1 cellular context compared by ENCODE assay signal in genomic region chr20:6026051-6026450, GRCh38.
TF ChIP-seq lines count a peak whose summit lies in the region.

No MANE protein-coding gene starts in this region.

TF ChIP-seq in GM12878, 131 proteins besides CTCF, POLR2A, EP300 and RAD21:
- TF ChIP-seq MEF2A (IDR thresholded peaks at IDR 0.05; ENCODE audit: insufficient read depth, low read depth, low read length), result no peak
- no peak for TF ChIP-seq LARP7 (IDR thresholded peaks at IDR 0.05)
- TF ChIP-seq RAD51 (IDR thresholded peaks at IDR 0.05), result no peak
- no peak for TF ChIP-seq EED (IDR thresholded peaks at IDR 0.05; ENCODE audit: low read depth)
- TF ChIP-seq SREBF2 (IDR thresholded peaks at IDR 0.05; ENCODE audit: low read length), result no peak
- no peak for TF ChIP-seq RCOR1 (conservative IDR thresholded peaks at IDR 0.05; ENCODE audit: low read depth, low read length)
- TF ChIP-seq, protein P1, sequence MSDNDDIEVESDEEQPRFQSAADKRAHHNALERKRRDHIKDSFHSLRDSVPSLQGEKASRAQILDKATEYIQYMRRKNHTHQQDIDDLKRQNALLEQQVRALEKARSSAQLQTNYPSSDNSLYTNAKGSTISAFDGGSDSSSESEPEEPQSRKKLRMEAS (IDR thresholded peaks at IDR 0.05; ENCODE audit: low read depth, low read length), result no peak
- TF ChIP-seq SREBF1 (IDR thresholded peaks at IDR 0.05; ENCODE audit: low read length), result no peak
- TF ChIP-seq, protein P2, sequence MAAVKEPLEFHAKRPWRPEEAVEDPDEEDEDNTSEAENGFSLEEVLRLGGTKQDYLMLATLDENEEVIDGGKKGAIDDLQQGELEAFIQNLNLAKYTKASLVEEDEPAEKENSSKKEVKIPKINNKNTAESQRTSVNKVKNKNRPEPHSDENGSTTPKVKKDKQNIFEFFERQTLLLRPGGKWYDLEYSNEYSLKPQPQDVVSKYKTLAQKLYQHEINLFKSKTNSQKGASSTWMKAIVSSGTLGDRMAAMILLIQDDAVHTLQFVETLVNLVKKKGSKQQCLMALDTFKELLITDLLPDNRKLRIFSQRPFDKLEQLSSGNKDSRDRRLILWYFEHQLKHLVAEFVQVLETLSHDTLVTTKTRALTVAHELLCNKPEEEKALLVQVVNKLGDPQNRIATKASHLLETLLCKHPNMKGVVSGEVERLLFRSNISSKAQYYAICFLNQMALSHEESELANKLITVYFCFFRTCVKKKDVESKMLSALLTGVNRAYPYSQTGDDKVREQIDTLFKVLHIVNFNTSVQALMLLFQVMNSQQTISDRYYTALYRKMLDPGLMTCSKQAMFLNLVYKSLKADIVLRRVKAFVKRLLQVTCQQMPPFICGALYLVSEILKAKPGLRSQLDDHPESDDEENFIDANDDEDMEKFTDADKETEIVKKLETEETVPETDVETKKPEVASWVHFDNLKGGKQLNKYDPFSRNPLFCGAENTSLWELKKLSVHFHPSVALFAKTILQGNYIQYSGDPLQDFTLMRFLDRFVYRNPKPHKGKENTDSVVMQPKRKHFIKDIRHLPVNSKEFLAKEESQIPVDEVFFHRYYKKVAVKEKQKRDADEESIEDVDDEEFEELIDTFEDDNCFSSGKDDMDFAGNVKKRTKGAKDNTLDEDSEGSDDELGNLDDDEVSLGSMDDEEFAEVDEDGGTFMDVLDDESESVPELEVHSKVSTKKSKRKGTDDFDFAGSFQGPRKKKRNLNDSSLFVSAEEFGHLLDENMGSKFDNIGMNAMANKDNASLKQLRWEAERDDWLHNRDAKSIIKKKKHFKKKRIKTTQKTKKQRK (IDR thresholded peaks at IDR 0.05; ENCODE audit: low read depth, low read length), result no peak
- TF ChIP-seq IRF3 (IDR thresholded peaks at IDR 0.05), result no peak
- TF ChIP-seq IKZF1 (conservative IDR thresholded peaks at IDR 0.05), result no peak
- no peak for TF ChIP-seq MTA2 (IDR thresholded peaks at IDR 0.05; ENCODE audit: low read depth)
- TF ChIP-seq, protein P3, sequence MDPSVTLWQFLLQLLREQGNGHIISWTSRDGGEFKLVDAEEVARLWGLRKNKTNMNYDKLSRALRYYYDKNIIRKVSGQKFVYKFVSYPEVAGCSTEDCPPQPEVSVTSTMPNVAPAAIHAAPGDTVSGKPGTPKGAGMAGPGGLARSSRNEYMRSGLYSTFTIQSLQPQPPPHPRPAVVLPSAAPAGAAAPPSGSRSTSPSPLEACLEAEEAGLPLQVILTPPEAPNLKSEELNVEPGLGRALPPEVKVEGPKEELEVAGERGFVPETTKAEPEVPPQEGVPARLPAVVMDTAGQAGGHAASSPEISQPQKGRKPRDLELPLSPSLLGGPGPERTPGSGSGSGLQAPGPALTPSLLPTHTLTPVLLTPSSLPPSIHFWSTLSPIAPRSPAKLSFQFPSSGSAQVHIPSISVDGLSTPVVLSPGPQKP (IDR thresholded peaks at IDR 0.05; ENCODE audit: low read depth, low read length), result no peak
TF ChIP-seq in GM12878: peak in this region for 0.
